In the genomic region with DNA sequence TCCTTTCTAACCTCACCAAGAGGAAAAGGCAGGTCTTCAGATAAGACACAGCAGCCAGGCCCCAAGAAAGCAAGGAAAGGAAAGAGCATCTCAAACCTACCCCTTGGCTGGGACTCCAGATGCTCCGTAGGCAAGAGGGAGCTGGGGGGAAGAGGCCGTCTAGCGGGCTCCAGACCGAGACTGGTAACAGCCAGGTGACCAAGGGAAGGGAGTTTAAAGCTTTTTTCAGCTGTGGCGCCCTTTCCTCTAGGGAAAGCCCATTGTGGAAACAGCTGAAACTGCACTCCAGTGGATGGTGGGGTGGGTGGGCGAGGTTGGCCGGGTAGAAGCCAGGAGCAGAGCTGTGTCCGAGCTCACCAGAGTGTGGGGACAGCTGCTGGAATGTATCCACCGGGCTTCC, we compare ENCODE assay signal across 32 cellular contexts.
DNase-seq lines count a peak whose midpoint lies in the region; ATAC-seq and TF ChIP-seq lines count a peak whose summit lies in the region.
"Had no signal": no experiment of that assay in that cellular context is flagged by ENCODE, and none has a peak within 500 bp of the region (broad histone marks: within the 10 kb centered on the region; RNA-seq: fewer than 3 reads in every experiment).

No MANE protein-coding gene starts in this region.

- TF ChIP-seq POLR2A in transverse colon (IDR thresholded peaks at IDR 0.05) (no peak), adrenal gland (IDR thresholded peaks at IDR 0.05) (no peak)

- no peaks in the 10 kb centered on the region for H3K27me3 Mint-ChIP-seq in brain
- H3K27me3 Mint-ChIP-seq: IgD-negative memory B cell had no signal

- in situ Hi-C loops in transverse colon (cut with MboI; ENCODE audit: low pct_ligation_motif_present in 1 of 4, low pct_unique_long_range_greater_than_20kb in 1 of 4, low sequenced_read_pairs in 3 of 4), result no loop called here

- no peaks in the 10 kb centered on the region for H3K9me3 ChIP-seq in muscle layer of colon (ENCODE audit: low read length)
- no peaks in the 10 kb centered on the region for H3K9me3 ChIP-seq in psoas muscle
- no peaks in the 10 kb centered on the region for H3K9me3 ChIP-seq in transverse colon
- H3K9me3 ChIP-seq in adrenal gland (replicated peaks in 1 of 3), result no peaks in the 10 kb centered on the region
- H3K9me3 ChIP-seq: Caco-2, testis had no signal

- no peak overlapping the region for H3K9ac ChIP-seq in muscle layer of colon (ENCODE audit: low read length)
- H3K9ac ChIP-seq: GM23248 had no signal

- H3K36me3 ChIP-seq in muscle layer of colon (ENCODE audit: insufficient read depth, low read length) (peaks cover 6% of the 10 kb centered on the region), psoas muscle (ENCODE audit: insufficient read depth in 1 of 2, low read depth in 1 of 2) (peaks cover 0 to 9% of the 10 kb centered on the region in 2 donors), transverse colon (no peaks in the 10 kb centered on the region), adrenal gland (replicated peaks in 1 of 2) (peaks cover 0 to 10% of the 10 kb centered on the region in 2 donors)

- no peak overlapping the region for H3K4me3 ChIP-seq in muscle layer of colon (ENCODE audit: low read depth in 1 of 2, low read length in 2 of 2)
- H3K4me3 ChIP-seq in psoas muscle, result no peak overlapping the region
- H3K4me3 ChIP-seq in transverse colon, result no peak overlapping the region
- H3K4me3 ChIP-seq in adrenal gland, result no peak overlapping the region
- H3K4me3 ChIP-seq: GM23248, testis had no signal

- peaks cover 64% of the 10 kb centered on the region for H3K4me1 Mint-ChIP-seq in brain
- H3K4me1 Mint-ChIP-seq: activated CD4-positive, alpha-beta memory T cell treated with anti-CD3 and anti-CD28 coated beads, Interleukin-2, amount 10 ng/mL, durations not matched to agents 7 days and 5 days; IgD-negative memory B cell; naive B cell had no signal

- no peaks in the 10 kb centered on the region for H3K36me3 Mint-ChIP-seq in brain
- H3K36me3 Mint-ChIP-seq: IgD-negative memory B cell, naive B cell had no signal

- 70 to 82% (median 72%) methylated on average over 9 of the region's 9 CpGs for WGBS in psoas muscle, 3 donors
- WGBS in transverse colon (ENCODE audit: low coverage in 1 of 2), 2 donors, result 89 to 100% methylated on average over 1 to 9 of the region's 9 CpGs
- 94 to 97% (median 94%) methylated on average over 8 to 9 of the region's 9 CpGs for WGBS in adrenal gland, 4 donors

- H3K27ac Mint-ChIP-seq in brain, result peak overlapping the region in 3 of 5 experiments; percentile 67 to 85 (median 79)
- H3K27ac Mint-ChIP-seq: activated CD4-positive, alpha-beta memory T cell treated with anti-CD3 and anti-CD28 coated beads, Interleukin-2, amount 10 ng/mL, durations not matched to agents 7 days and 5 days; activated T-helper 1 cell treated with anti-CD3 and anti-CD28 coated beads, Interleukin-12 subunit alpha, Interleukin-12 subunit beta, Interleukin-2, Interleukin-4 antibody, amounts not matched to agents 30 ng/mL and 10 ng/mL and 1 ng/mL, durations not matched to agents 14 hours and 24 hours and 36 hours; IgD-negative memory B cell; naive B cell had no signal

- H3K27ac ChIP-seq in muscle layer of colon (ENCODE audit: low read depth, low read length), result peak overlapping the region; percentile 65
- peak overlapping the region; percentile 90 for H3K27ac ChIP-seq in psoas muscle
- H3K27ac ChIP-seq in transverse colon, result peak overlapping the region; percentile 60 to 83 (median 78)
- peak overlapping the region in 2 of 5 donors; percentile 72 to 82 for H3K27ac ChIP-seq in adrenal gland
- H3K27ac ChIP-seq: GM23248, testis had no signal

- H3K4me1 ChIP-seq in muscle layer of colon (ENCODE audit: insufficient read depth, low read length) (peaks cover 77% of the 10 kb centered on the region), psoas muscle (peaks cover 48% of the 10 kb centered on the region), transverse colon (peaks cover 13 to 36% (median 19%) of the 10 kb centered on the region in 4 donors), adrenal gland (replicated peaks in 1 of 2) (peaks cover 6 to 60% of the 10 kb centered on the region in 2 donors)
- H3K4me1 ChIP-seq: Caco-2 had no signal

- H3K27me3 ChIP-seq in muscle layer of colon (ENCODE audit: control insufficient read depth in 1 of 2, insufficient read depth in 2 of 2, low read length in 2 of 2) (no peaks in the 10 kb centered on the region), psoas muscle (ENCODE audit: insufficient read depth in 3 of 3, low read length in 2 of 3) (no peaks in the 10 kb centered on the region), transverse colon (no peaks in the 10 kb centered on the region), adrenal gland (no peaks in the 10 kb centered on the region)
- H3K27me3 ChIP-seq: testis had no signal

- TF ChIP-seq CTCF in brain (conservative IDR thresholded peaks at IDR 0.05) (no peak), psoas muscle (IDR thresholded peaks at IDR 0.05) (no peak), transverse colon (IDR thresholded peaks at IDR 0.05) (no peak), adrenal gland (IDR thresholded peaks at IDR 0.05) (no peak)

- TF ChIP-seq EP300 in transverse colon (IDR thresholded peaks at IDR 0.05; ENCODE audit: low read depth), result no peak

- ATAC-seq in psoas muscle, result no peak
- ATAC-seq in HG03565 (IDR thresholded peaks at IDR 0.05; ENCODE audit: unreplicated experiment), result no peak
- ATAC-seq: left lobe of liver, Panc1 had no signal

- intact Hi-C loops in psoas muscle (cut with DNase I) (no loop called here), transverse colon (cut with DNase I; ENCODE audit: low total_unique reads) (no loop called here), adrenal gland (cut with DNase I) (no loop called here)

- H3K4me3 Mint-ChIP-seq in brain, result no peak overlapping the region
- H3K4me3 Mint-ChIP-seq: activated CD4-positive, alpha-beta memory T cell treated with anti-CD3 and anti-CD28 coated beads, Interleukin-2, amount 10 ng/mL, durations not matched to agents 7 days and 5 days; activated T-helper 1 cell treated with anti-CD3 and anti-CD28 coated beads, Interleukin-12 subunit alpha, Interleukin-12 subunit beta, Interleukin-2, Interleukin-4 antibody, amounts not matched to agents 30 ng/mL and 10 ng/mL and 1 ng/mL, durations not matched to agents 14 hours and 24 hours and 36 hours; naive B cell had no signal

- peaks cover 0 to 2% (median 0%) of the 10 kb centered on the region in 5 experiments for H3K9me3 Mint-ChIP-seq in brain
- H3K9me3 Mint-ChIP-seq: activated CD4-positive, alpha-beta memory T cell treated with anti-CD3 and anti-CD28 coated beads, Interleukin-2, amount 10 ng/mL, durations not matched to agents 7 days and 5 days; activated T-helper 1 cell treated with anti-CD3 and anti-CD28 coated beads, Interleukin-12 subunit alpha, Interleukin-12 subunit beta, Interleukin-2, Interleukin-4 antibody, amounts not matched to agents 30 ng/mL and 10 ng/mL and 1 ng/mL, durations not matched to agents 14 hours and 24 hours and 36 hours; IgD-negative memory B cell; naive B cell had no signal

- no peak for DNase-seq in psoas muscle
- DNase-seq in transverse colon, result no peak
- DNase-seq in NCI-H2029 treated with DMSO at 0.1 percent for 48 hours (lab: John Stamatoyannopoulos, UW), result no peak
- DNase-seq in adrenal gland, result no peak
- DNase-seq: activated CD4-positive, alpha-beta memory T cell treated with anti-CD3 and anti-CD28 coated beads, Interleukin-2, amount 10 ng/mL, durations not matched to agents 7 days and 5 days; activated CD8-positive, alpha-beta memory T cell treated with anti-CD3 and anti-CD28 coated beads, Interleukin-2, amount 50 U/mL, for 4 hours; activated naive CD4-positive, alpha-beta T cell treated with anti-CD3 and anti-CD28 coated beads, Interleukin-2, amount 50 U/mL, for 16 hours; Caco-2; DMS53; effector CD4-positive, alpha-beta T cell; glutamatergic neuron; MV-4-11; naive B cell; NCI-H1436; NCI-H2081 treated with DMSO at 0.1 percent for 48 hours; NCI-H345; NCI-H748 treated with DMSO at 0.1 percent for 48 hours; occipital lobe; retina; SIG-M5; stimulated activated CD4-positive, alpha-beta T cell treated with anti-CD3 and anti-CD28 coated beads, Interleukin-1b, Interleukin-23, amount 100 ng/mL, for 48 hours; stimulated activated naive CD4-positive, alpha-beta T cell treated with Interleukin-2 at 50 U/mL for 16 hours; SW 1271; testis had no signal
